In the genomic region with DNA sequence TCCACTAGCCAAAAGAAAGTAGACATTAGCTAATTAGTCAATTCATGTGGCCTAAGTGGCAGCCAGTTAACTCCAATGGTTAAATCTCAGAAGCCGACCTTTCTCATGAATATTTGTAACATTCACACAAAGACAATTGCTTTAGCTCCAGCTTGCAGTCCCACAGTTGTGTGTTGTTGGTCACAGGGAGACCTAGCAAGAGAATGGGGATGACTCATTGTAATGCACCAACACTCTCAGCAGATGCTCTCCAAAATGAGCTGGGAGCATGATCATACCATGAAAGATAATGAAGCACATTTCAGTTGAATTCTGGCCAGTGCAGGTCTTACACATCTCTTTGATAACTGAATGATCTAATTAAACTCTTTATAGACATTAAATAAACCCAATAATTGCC, we compare ENCODE assay signal across 1 cellular context.
TF ChIP-seq lines count a peak whose summit lies in the region.

No MANE protein-coding gene starts in this region.

TF ChIP-seq in K562, 482 proteins besides CTCF, POLR2A, EP300 and RAD21:
- no peak for TF ChIP-seq ARNT (IDR thresholded peaks at IDR 0.05)
- TF ChIP-seq JUN (IDR thresholded peaks at IDR 0.05; ENCODE audit: borderline replicate concordance, low read depth, low read length) = peak; percentile 54; the same call in 1 of the 2 replicates
- TF ChIP-seq JUN (CRISPR knock-in tag; IDR thresholded peaks at IDR 0.05; ENCODE audit: borderline replicate concordance) = no peak
- 0 out of 2 replicates have a peak, but pooled peaks have one; percentile 11 for TF ChIP-seq SMARCE1 (IDR thresholded peaks at IDR 0.05)
- peak; percentile 91 for TF ChIP-seq FOSL1 (tag; conservative IDR thresholded peaks at IDR 0.05)
- TF ChIP-seq, protein P1, sequence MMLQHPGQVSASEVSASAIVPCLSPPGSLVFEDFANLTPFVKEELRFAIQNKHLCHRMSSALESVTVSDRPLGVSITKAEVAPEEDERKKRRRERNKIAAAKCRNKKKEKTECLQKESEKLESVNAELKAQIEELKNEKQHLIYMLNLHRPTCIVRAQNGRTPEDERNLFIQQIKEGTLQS (IDR thresholded peaks at IDR 0.05) = peak; percentile 79
- TF ChIP-seq, protein P1 (CRISPR knock-in tag; conservative IDR thresholded peaks at IDR 0.05) = no peak
- TF ChIP-seq ATF7 (IDR thresholded peaks at IDR 0.05) = 0 out of 2 replicates have a peak, but pooled peaks have one; percentile 14
- TF ChIP-seq TARDBP (IDR thresholded peaks at IDR 0.05) = no peak
- TF ChIP-seq CBFA2T2 (conservative IDR thresholded peaks at IDR 0.05) = no peak
- peak; percentile 86 for TF ChIP-seq JUND (IDR thresholded peaks at IDR 0.05; ENCODE audit: borderline replicate concordance, low read depth, low read length)
- TF ChIP-seq JUND (tag; IDR thresholded peaks at IDR 0.05; ENCODE audit: borderline replicate concordance, low read depth, low read length) = peak; percentile 59; the same call in 1 of the 3 replicates
- TF ChIP-seq ZNF57 (CRISPR knock-in tag; IDR thresholded peaks at IDR 0.05) = 0 out of 2 replicates have a peak, but pooled peaks have one; percentile 51
TF ChIP-seq in K562: peak in this region for 7.
